In the genomic region with DNA sequence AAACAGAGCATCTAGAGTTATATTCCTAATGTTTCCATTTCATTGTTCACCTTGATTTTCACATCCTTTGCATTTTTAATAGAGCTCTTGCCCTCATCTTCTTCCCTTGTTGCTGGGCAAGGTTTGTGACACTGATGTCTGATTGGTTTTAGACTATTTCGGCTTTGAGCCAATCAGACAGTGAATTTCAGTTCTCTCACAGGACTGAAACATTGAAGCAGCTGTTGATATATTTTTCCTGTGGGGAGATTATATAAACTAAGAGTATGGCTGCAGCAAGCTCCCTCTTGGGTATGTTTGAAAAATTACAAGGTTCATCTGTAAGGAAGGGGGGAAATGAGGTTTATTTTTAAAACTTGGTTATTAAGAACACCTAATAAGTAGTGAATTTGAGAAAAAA, we compare ENCODE assay signal across 8 cellular contexts. TPM values are rescaled to one million over a fixed set of nuclear protein-coding genes. Genes with fewer than 3 reads are reported as not detected.
DNase-seq lines count a peak whose midpoint lies in the region; ATAC-seq, FAIRE-seq and TF ChIP-seq lines count a peak whose summit lies in the region.

No MANE protein-coding gene starts in this region.

- no peaks in the 10 kb centered on the region for H3K4me1 ChIP-seq in GM12878 (ENCODE audit: control insufficient read depth, insufficient read depth, low read length)
- peaks cover 30% of the 10 kb centered on the region for H3K4me1 ChIP-seq in suprapubic skin

- no peak for TF ChIP-seq EP300 in GM12878 (IDR thresholded peaks at IDR 0.05; ENCODE audit: borderline replicate concordance in 1 of 2, control insufficient read depth in 1 of 2, low read depth in 2 of 2, low read length in 2 of 2)
- no peak for TF ChIP-seq EP300 in suprapubic skin (IDR thresholded peaks at IDR 0.05)

- H3K36me3 Mint-ChIP-seq in activated T-cell treated with anti-CD3 and anti-CD28 coated beads, Interleukin-2, amount 50 U/mL, for 72 hours (ENCODE audit: insufficient read depth in 2 of 2): peaks cover 12 to 21% of the 10 kb centered on the region in 2 donors

- intact Hi-C loops in GM12878 (cut with micrococcal nuclease; ENCODE audit: unreplicated experiment): no loop called here

- no peaks in the 10 kb centered on the region for H3K27me3 ChIP-seq in GM12878 (replicated peaks in 1 of 2; ENCODE audit: control insufficient read depth in 2 of 2, insufficient read depth in 2 of 2, low read length in 1 of 2)
- H3K27me3 ChIP-seq in suprapubic skin: no peaks in the 10 kb centered on the region

- TF ChIP-seq RAD21 in GM12878 (IDR thresholded peaks at IDR 0.05; ENCODE audit: insufficient read depth, low read depth, low read length): no peak

- peak overlapping the region; percentile 27 to 60 for H3K4me3 Mint-ChIP-seq in activated T-cell treated with anti-CD3 and anti-CD28 coated beads, Interleukin-2, amount 50 U/mL, for 72 hours

- H3K27ac Mint-ChIP-seq in activated T-cell treated with anti-CD3 and anti-CD28 coated beads, Interleukin-2, amount 50 U/mL, for 72 hours: peak overlapping the region; percentile 62

- RAD21 ChIA-PET in GM12878 (lab: Charles Lee; ENCODE audit: unreplicated experiment): interaction anchor here (1.0 to 1.9 kb wide), 5 partner anchors 14 to 136 kb away, joined by 3 to 7 read pairs (median 4); no protein-coding TSS in a partner anchor

- H3K9ac ChIP-seq in GM12878 (ENCODE audit: control insufficient read depth, insufficient read depth, low read length): no peak overlapping the region

- H3K9me3 Mint-ChIP-seq in activated T-cell treated with anti-CD3 and anti-CD28 coated beads, Interleukin-2, amount 50 U/mL, for 72 hours: peaks cover 0 to 6% of the 10 kb centered on the region in 2 donors

- peaks cover 0 to 2% of the 10 kb centered on the region in 2 experiments; a peak in 3 of 4 replicates for H3K36me3 ChIP-seq in GM12878 (ENCODE audit: control insufficient read depth in 2 of 2, insufficient read depth in 2 of 2, low read length in 1 of 2)
- peaks cover 6% of the 10 kb centered on the region for H3K36me3 ChIP-seq in suprapubic skin

- in situ Hi-C loops in GM12878 (cut with MboI): no loop called here

- peak; percentile 76 to 85 for ATAC-seq in activated T-cell treated with anti-CD3 and anti-CD28 coated beads, Interleukin-2, amount 50 U/mL, for 72 hours (replicated peaks in 1 of 2)
- ATAC-seq in GM12878: peak; percentile 63

- H3K27me3 Mint-ChIP-seq in activated T-cell treated with anti-CD3 and anti-CD28 coated beads, Interleukin-2, amount 50 U/mL, for 72 hours (ENCODE audit: low read depth): no peaks in the 10 kb centered on the region

- peaks cover 60% of the 10 kb centered on the region for H3K79me2 ChIP-seq in GM12878 (ENCODE audit: control insufficient read depth, insufficient read depth, low read length)

- 52% methylated on average over 1 of the region's 1 CpG for WGBS in GM12878 (ENCODE audit: insufficient coverage, insufficient replicate concordance, low lambda C conversion rate, missing lambda C conversion rate)
- WGBS in suprapubic skin: 51% methylated on average over 1 of the region's 1 CpG

- no peak overlapping the region for H3K27ac ChIP-seq in GM12878 (ENCODE audit: control insufficient read depth, insufficient read depth)
- H3K27ac ChIP-seq in suprapubic skin: no peak overlapping the region

- H4K20me1 ChIP-seq in GM12878 (ENCODE audit: control insufficient read depth, insufficient read depth): no peaks in the 10 kb centered on the region

- H3K4me3 ChIP-seq in GM12878 (no peak overlapping the region), suprapubic skin (no peak overlapping the region)

- CTCF ChIA-PET in GM12878 (lab: Yijun Ruan, JAX): interaction anchor here (1.0 to 2.1 kb wide), 3 partner anchors 15 to 176 kb away, joined by 3 to 5 read pairs (median 4); no protein-coding TSS in a partner anchor

- BruUV-seq in GM12878 (replicated peaks; lab: Mats Ljungman, UMichigan): no TSS peak

- no peak for TF ChIP-seq CTCF in GM12878 (IDR thresholded peaks at IDR 0.05 in 2 of 3, conservative IDR thresholded peaks at IDR 0.05 in 1 of 3; ENCODE audit: control insufficient read depth in 2 of 3, extremely low read depth in 1 of 3, insufficient read depth in 1 of 3, low read depth in 3 of 3, low read length in 3 of 3)
- TF ChIP-seq CTCF in suprapubic skin (IDR thresholded peaks at IDR 0.05): no peak

- FAIRE-seq in GM12878 (lab: Jason Lieb, UNC): no peak

- peaks cover 70% of the 10 kb centered on the region for H3K4me1 Mint-ChIP-seq in activated T-cell treated with anti-CD3 and anti-CD28 coated beads, Interleukin-2, amount 50 U/mL, for 72 hours (ENCODE audit: low read depth)

- H3K9me3 ChIP-seq in GM12878 (replicated peaks; ENCODE audit: control insufficient read depth, insufficient read depth, low read length) (peaks cover 30% of the 10 kb centered on the region), suprapubic skin (peaks cover 3% of the 10 kb centered on the region)

- no peak overlapping the region for H2AFZ ChIP-seq in GM12878 (ENCODE audit: control insufficient read depth, low read depth, low read length)

- SMC1A ChIA-PET in GM12878 (lab: Charles Lee; ENCODE audit: uncharacterized antibody, unreplicated experiment): interaction anchor here (1.3 to 1.9 kb wide), 6 partner anchors 12 to 179 kb away, joined by 3 to 8 read pairs (median 4); no protein-coding TSS in a partner anchor

- TF ChIP-seq POLR2A in GM12878 (IDR thresholded peaks at IDR 0.05; ENCODE audit: low read depth, low read length) (no peak), suprapubic skin (IDR thresholded peaks at IDR 0.05) (no peak)

- DNase-seq in activated T-cell treated with anti-CD3 and anti-CD28 coated beads, Interleukin-2, amount 50 U/mL, for 72 hours: peak; percentile 25 to 33
- no peak for DNase-seq in activated T-cell treated with anti-CD3 and anti-CD28 coated beads, Interleukin-2, amount 50 U/mL, for 48 hours
- DNase-seq in NCI-H524 (lab: John Stamatoyannopoulos, UW) (peak; percentile 74 to 92), GM12878 (ENCODE audit: low read depth, low spot score) (no peak), inferior parietal cortex (ENCODE audit: extremely low spot score) (peak; percentile 80), stromal cell of bone marrow (ENCODE audit: low read depth) (peak; percentile 62), suprapubic skin (ENCODE audit: low spot score in 2 of 2) (no peak), COLO829 (ENCODE audit: low spot score) (no peak)

- POLR2A ChIA-PET in GM12878 (lab: Charles Lee): no interaction called here

- no peak overlapping the region for H3K4me2 ChIP-seq in GM12878 (ENCODE audit: control insufficient read depth, insufficient read depth)

TF ChIP-seq in GM12878, 131 proteins besides CTCF, POLR2A, EP300 and RAD21:
- peak; percentile 76; the same call in 1 of the 2 replicates for TF ChIP-seq RFX5 (IDR thresholded peaks at IDR 0.05; ENCODE audit: low read depth, low read length)
- no peak for TF ChIP-seq HCFC1 (IDR thresholded peaks at IDR 0.05; ENCODE audit: low read length)
- TF ChIP-seq NFXL1 (IDR thresholded peaks at IDR 0.05; ENCODE audit: borderline replicate concordance): no peak
- TF ChIP-seq, protein P1, sequence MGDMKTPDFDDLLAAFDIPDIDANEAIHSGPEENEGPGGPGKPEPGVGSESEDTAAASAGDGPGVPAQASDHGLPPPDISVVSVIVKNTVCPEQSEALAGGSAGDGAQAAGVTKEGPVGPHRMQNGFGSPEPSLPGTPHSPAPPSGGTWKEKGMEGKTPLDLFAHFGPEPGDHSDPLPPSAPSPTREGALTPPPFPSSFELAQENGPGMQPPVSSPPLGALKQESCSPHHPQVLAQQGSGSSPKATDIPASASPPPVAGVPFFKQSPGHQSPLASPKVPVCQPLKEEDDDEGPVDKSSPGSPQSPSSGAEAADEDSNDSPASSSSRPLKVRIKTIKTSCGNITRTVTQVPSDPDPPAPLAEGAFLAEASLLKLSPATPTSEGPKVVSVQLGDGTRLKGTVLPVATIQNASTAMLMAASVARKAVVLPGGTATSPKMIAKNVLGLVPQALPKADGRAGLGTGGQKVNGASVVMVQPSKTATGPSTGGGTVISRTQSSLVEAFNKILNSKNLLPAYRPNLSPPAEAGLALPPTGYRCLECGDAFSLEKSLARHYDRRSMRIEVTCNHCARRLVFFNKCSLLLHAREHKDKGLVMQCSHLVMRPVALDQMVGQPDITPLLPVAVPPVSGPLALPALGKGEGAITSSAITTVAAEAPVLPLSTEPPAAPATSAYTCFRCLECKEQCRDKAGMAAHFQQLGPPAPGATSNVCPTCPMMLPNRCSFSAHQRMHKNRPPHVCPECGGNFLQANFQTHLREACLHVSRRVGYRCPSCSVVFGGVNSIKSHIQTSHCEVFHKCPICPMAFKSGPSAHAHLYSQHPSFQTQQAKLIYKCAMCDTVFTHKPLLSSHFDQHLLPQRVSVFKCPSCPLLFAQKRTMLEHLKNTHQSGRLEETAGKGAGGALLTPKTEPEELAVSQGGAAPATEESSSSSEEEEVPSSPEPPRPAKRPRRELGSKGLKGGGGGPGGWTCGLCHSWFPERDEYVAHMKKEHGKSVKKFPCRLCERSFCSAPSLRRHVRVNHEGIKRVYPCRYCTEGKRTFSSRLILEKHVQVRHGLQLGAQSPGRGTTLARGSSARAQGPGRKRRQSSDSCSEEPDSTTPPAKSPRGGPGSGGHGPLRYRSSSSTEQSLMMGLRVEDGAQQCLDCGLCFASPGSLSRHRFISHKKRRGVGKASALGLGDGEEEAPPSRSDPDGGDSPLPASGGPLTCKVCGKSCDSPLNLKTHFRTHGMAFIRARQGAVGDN (IDR thresholded peaks at IDR 0.05): no peak

RNA-seq across cellular contexts. Expression of gene ATF7IP, which starts 51.2 kb away (rescaled TPM):
- total RNA-seq in activated T-cell treated with anti-CD3 and anti-CD28 coated beads, Interleukin-2, amount 50 U/mL, for 72 hours: 100 to 1,000 TPM; 129 to 139 TPM
- total RNA-seq in GM12878 (2013; cell fraction: nucleolus; rRNA removed): 252 TPM in 2 replicates
- total RNA-seq in GM12878 (2014; rRNA removed) (27.8 and 34.7 TPM in 2 replicates), GM12878 (2014; rRNA removed; fragmentation: Illumina TruSeq; extraction: Trizol) (44.0 and 47.4 TPM in 2 replicates), GM12878 (2021) (60.7 and 66.6 TPM in 2 replicates), suprapubic skin (10 to 100 TPM; 41.0 to 79.6 (median 59.2) TPM)
- 10.0 TPM for polyA plus RNA-seq in GM12878 (2011; ENCODE audit: low read depth)
- polyA plus RNA-seq in GM12878 (2011; rRNA removed) (19.6 and 25.2 TPM in 2 replicates), GM12878 (2014; fragmentation: Illumina TruSeq; extraction: Trizol) (31.9 and 39.3 TPM in 2 replicates), GM12878 (2014; fragmentation: Nextera tagmentation; extraction: Ambion mirVana) (1 to 10 TPM; 6.2 to 8.1 TPM), GM12878 (2014; rRNA removed) (14.7 and 15.1 TPM in 2 replicates), GM12878 (2016; fragmentation: Nextera tagmentation; extraction: Ambion mirVana) (10 to 100 TPM; 30.7 to 33.0 TPM)
- polyA plus RNA-seq in GM12878 (2011; cell fraction: cytosol; rRNA removed): 15.2 and 23.1 TPM in 2 replicates
- 26.1 and 31.8 TPM in 2 replicates for polyA plus RNA-seq in GM12878 (2011; cell fraction: nucleus; rRNA removed)
- 12.7 and 12.8 TPM in 2 replicates for polyA plus RNA-seq in GM12878 (2012)
- polyA minus RNA-seq in GM12878 (2011; rRNA and poly(A)+ RNA removed): 69.3 and 72.3 TPM in 2 replicates
- polyA minus RNA-seq in GM12878 (2011; cell fraction: cytosol; rRNA and poly(A)+ RNA removed): 30.3 and 30.6 TPM in 2 replicates
- 51.4 and 78.9 TPM in 2 replicates for polyA minus RNA-seq in GM12878 (2011; cell fraction: nucleus; rRNA and poly(A)+ RNA removed)

Comparison
In these comparisons a context has a peak if more than half of its experiments do, and no peak if none do; other contexts are left out.
1. DNase-seq: peak in activated T-cell treated with anti-CD3 and anti-CD28 coated beads, Interleukin-2, amount 50 U/mL, for 72 hours (2 of 2), NCI-H524 (2 of 2), inferior parietal cortex (single experiment) and stromal cell of bone marrow (single experiment); none in activated T-cell treated with anti-CD3 and anti-CD28 coated beads, Interleukin-2, amount 50 U/mL, for 48 hours (0 of 2), GM12878 (single experiment), suprapubic skin (0 of 2) and COLO829 (single experiment).